Comparison of ENCODE assay signal across 1 cellular context in the genomic region with DNA sequence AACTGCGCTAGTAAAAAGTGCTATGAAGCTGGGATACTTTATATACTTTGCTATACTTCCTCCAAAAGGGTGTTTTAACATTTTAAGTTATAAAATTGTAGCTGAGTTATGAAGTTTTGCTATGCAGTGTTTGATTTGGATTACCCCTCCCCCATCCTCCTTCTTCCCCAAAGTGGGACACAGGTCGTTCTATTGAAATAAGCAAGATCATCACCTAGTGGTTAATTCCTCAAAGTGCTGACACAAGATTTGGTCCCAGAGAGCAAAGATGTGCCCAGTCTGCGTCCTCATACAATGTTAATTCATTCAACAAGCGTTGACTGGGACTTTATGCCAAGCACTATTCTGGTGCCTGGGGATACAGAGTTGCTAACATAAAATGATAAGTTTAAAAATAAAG.
TF ChIP-seq lines count a peak whose summit lies in the region.

No MANE protein-coding gene starts in this region.

TF ChIP-seq in Ishikawa, 13 proteins besides CTCF, POLR2A, EP300 and RAD21:
- no peak for TF ChIP-seq CREB1 (IDR thresholded peaks at IDR 0.05; ENCODE audit: low read depth)
- no peak for TF ChIP-seq ZBTB7A (IDR thresholded peaks at IDR 0.05; ENCODE audit: low read depth)
- no peak for TF ChIP-seq TCF12 (IDR thresholded peaks at IDR 0.05; ENCODE audit: low read depth)
- no peak for TF ChIP-seq NFIC (IDR thresholded peaks at IDR 0.05)
- TF ChIP-seq TEAD4 (IDR thresholded peaks at IDR 0.05): no peak
- no peak for TF ChIP-seq EGR1 (IDR thresholded peaks at IDR 0.05)
- no peak for TF ChIP-seq TAF1 (IDR thresholded peaks at IDR 0.05; ENCODE audit: low read depth)
- TF ChIP-seq, protein P1, sequence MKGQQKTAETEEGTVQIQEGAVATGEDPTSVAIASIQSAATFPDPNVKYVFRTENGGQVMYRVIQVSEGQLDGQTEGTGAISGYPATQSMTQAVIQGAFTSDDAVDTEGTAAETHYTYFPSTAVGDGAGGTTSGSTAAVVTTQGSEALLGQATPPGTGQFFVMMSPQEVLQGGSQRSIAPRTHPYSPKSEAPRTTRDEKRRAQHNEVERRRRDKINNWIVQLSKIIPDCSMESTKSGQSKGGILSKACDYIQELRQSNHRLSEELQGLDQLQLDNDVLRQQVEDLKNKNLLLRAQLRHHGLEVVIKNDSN (IDR thresholded peaks at IDR 0.05): no peak
- TF ChIP-seq, protein P2, sequence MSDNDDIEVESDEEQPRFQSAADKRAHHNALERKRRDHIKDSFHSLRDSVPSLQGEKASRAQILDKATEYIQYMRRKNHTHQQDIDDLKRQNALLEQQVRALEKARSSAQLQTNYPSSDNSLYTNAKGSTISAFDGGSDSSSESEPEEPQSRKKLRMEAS (IDR thresholded peaks at IDR 0.05): no peak
- TF ChIP-seq FOXM1 (IDR thresholded peaks at IDR 0.05; ENCODE audit: borderline replicate concordance, low read depth): no peak
- TF ChIP-seq, protein P3, sequence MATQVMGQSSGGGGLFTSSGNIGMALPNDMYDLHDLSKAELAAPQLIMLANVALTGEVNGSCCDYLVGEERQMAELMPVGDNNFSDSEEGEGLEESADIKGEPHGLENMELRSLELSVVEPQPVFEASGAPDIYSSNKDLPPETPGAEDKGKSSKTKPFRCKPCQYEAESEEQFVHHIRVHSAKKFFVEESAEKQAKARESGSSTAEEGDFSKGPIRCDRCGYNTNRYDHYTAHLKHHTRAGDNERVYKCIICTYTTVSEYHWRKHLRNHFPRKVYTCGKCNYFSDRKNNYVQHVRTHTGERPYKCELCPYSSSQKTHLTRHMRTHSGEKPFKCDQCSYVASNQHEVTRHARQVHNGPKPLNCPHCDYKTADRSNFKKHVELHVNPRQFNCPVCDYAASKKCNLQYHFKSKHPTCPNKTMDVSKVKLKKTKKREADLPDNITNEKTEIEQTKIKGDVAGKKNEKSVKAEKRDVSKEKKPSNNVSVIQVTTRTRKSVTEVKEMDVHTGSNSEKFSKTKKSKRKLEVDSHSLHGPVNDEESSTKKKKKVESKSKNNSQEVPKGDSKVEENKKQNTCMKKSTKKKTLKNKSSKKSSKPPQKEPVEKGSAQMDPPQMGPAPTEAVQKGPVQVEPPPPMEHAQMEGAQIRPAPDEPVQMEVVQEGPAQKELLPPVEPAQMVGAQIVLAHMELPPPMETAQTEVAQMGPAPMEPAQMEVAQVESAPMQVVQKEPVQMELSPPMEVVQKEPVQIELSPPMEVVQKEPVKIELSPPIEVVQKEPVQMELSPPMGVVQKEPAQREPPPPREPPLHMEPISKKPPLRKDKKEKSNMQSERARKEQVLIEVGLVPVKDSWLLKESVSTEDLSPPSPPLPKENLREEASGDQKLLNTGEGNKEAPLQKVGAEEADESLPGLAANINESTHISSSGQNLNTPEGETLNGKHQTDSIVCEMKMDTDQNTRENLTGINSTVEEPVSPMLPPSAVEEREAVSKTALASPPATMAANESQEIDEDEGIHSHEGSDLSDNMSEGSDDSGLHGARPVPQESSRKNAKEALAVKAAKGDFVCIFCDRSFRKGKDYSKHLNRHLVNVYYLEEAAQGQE (IDR thresholded peaks at IDR 0.05; ENCODE audit: low read depth): no peak
- TF ChIP-seq YY1 (IDR thresholded peaks at IDR 0.05; ENCODE audit: low read depth): no peak
- TF ChIP-seq CEBPB (IDR thresholded peaks at IDR 0.05): no peak
